In the genomic region with DNA sequence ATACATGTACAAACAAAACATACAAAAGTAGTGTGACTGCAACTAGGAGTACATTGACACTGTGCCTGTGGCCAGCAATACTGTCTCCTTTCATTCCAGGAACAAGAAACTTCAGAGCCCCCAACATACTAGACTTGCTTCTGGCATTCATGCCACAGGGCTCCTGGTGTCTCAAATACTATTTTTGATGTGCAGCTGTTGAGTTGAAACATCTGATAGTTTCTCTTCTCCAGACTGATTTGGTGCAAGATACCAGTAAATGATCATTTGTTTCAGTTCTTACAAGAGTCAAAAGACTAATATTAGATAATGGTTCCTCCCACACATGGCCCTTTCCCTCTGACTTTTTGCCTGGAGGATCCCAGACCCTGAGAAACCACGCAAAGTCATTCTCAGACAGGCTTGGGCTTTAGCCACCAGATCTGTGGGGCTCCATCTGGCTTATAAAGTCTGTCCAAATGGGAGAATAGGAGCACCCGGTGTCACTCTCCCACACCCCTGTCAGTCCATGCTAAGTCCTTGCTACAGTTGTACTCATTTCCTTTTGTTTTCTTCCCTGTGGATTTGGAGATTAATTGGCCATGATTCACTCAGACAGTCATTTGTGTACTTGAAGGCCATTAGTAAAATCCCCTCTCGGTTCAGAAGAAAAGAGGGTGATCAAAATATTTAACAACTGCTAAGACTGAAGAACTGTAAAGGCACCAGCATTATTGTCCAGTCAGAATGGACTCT, we compare ENCODE assay signal across 15 cellular contexts.
DNase-seq lines count a peak whose midpoint lies in the region; ATAC-seq and TF ChIP-seq lines count a peak whose summit lies in the region.
"Had no signal": no experiment of that assay in that cellular context is flagged by ENCODE, and none has a peak within 500 bp of the region (broad histone marks: within the 10 kb centered on the region; RNA-seq: fewer than 3 reads in every experiment).

No MANE protein-coding gene starts in this region.

- ATAC-seq in PC-3 (peak; percentile 25; the same call in 1 of the 2 replicates), psoas muscle (peak in 1 of 4 donors; percentile 28)
- ATAC-seq: stimulated activated naive CD8-positive, alpha-beta T cell treated with anti-CD3 and anti-CD28 coated beads, Interleukin-15, Interleukin-2, amounts not matched to agents 100 U/mL and 50 U/mL, for 24 hours had no signal

- no peaks in the 10 kb centered on the region for H3K79me2 ChIP-seq in PC-3 (ENCODE audit: low read length)
- H3K79me2 ChIP-seq: hepatocyte had no signal

- no TSS peak for BruUV-seq in PC-3 (replicated peaks; lab: Mats Ljungman, UMichigan)

- H3K27ac ChIP-seq in PC-3 (ENCODE audit: low read length) (peak overlapping the region; percentile 41), psoas muscle (peak overlapping the region; percentile 66), sigmoid colon (no peak overlapping the region)
- H3K27ac ChIP-seq: C4-2B, hepatocyte had no signal

- peak overlapping the region; percentile 34; the same call in 1 of the 2 replicates for H3K4me2 ChIP-seq in PC-3 (ENCODE audit: low read length)
- H3K4me2 ChIP-seq: hepatocyte had no signal

- no peak for TF ChIP-seq EP300 in sigmoid colon (IDR thresholded peaks at IDR 0.05)

- intact Hi-C loops in PC-3 (cut with micrococcal nuclease): no loop called here
- intact Hi-C loops in psoas muscle (cut with DNase I): loop anchor here in 1 of 2 donors (10.0 kb wide), 1 partner anchor 152 kb away; no protein-coding TSS in a partner anchor
- intact Hi-C loops in sigmoid colon (cut with DNase I): no loop called here

- H3K4me3 ChIP-seq in PC-3 (ENCODE audit: low read length) (no peak overlapping the region), psoas muscle (no peak overlapping the region), sigmoid colon (no peak overlapping the region)
- H3K4me3 ChIP-seq: hepatocyte had no signal

- no peaks in the 10 kb centered on the region for H3K9me2 ChIP-seq in PC-3 (replicated peaks; ENCODE audit: low read length)

- 30 to 43% (median 32%) methylated on average over 3 of the region's 3 CpGs for WGBS in psoas muscle, 3 donors
- 75 to 82% methylated on average over 3 of the region's 3 CpGs for whole genome bisulfite sequencing in sigmoid colon, 2 donors

- H3F3A ChIP-seq in PC-3 (ENCODE audit: low read length, unreplicated experiment): peaks cover 12% of the 10 kb centered on the region

- TF ChIP-seq CTCF in PC-3 (conservative IDR thresholded peaks at IDR 0.05; ENCODE audit: low read depth, low read length): no peak
- no peak for TF ChIP-seq CTCF in psoas muscle (IDR thresholded peaks at IDR 0.05)
- no peak for TF ChIP-seq CTCF in sigmoid colon (IDR thresholded peaks at IDR 0.05)

- H3K27me3 ChIP-seq in PC-3 (ENCODE audit: low read length) (no peaks in the 10 kb centered on the region), psoas muscle (ENCODE audit: insufficient read depth in 3 of 3, low read length in 2 of 3) (no peaks in the 10 kb centered on the region), sigmoid colon (no peaks in the 10 kb centered on the region)
- H3K27me3 ChIP-seq: hepatocyte had no signal

- no peak overlapping the region; the same call in 1 of the 2 replicates for H3K9ac ChIP-seq in PC-3 (ENCODE audit: low read length)

- peak; percentile 86 for DNase-seq in EH (ENCODE audit: low read depth)
- peak; percentile 50 for DNase-seq in PC-3
- peak; percentile 25 for DNase-seq in fibroblast of peridontal ligament (ENCODE audit: extremely low read depth)
- no peak for DNase-seq in psoas muscle
- no peak for DNase-seq in DMS153 treated with DMSO at 0.1 percent for 48 hours (lab: John Stamatoyannopoulos, UW; ENCODE audit: unreplicated experiment)
- no peak for DNase-seq in AG08395 (ENCODE audit: low spot score)
- no peak for DNase-seq in sigmoid colon
- no peak for DNase-seq in NCI-H1694 (lab: John Stamatoyannopoulos, UW)
- DNase-seq: activated T-cell treated with anti-CD3 and anti-CD28 coated beads, Interleukin-2, amount 50 U/mL, for 24 hours; anterior cingulate cortex; effector memory CD4-positive, alpha-beta T cell; NCI-H187 treated with DMSO at 0.1 percent for 48 hours; stimulated activated naive CD8-positive, alpha-beta T cell treated with anti-CD3 and anti-CD28 coated beads, Interleukin-15, Interleukin-2, amounts not matched to agents 100 U/mL and 50 U/mL, for 24 hours had no signal

- H3K36me3 ChIP-seq in PC-3 (ENCODE audit: low read depth, low read length): no peaks in the 10 kb centered on the region
- H3K36me3 ChIP-seq in psoas muscle (ENCODE audit: insufficient read depth in 1 of 2, low read depth in 1 of 2): no peaks in the 10 kb centered on the region
- no peaks in the 10 kb centered on the region for H3K36me3 ChIP-seq in sigmoid colon

- CTCF ChIA-PET in PC-3 (lab: Charles Lee): no interaction called here

- peaks cover 28% of the 10 kb centered on the region for H3K4me1 ChIP-seq in PC-3 (ENCODE audit: insufficient read depth, low read length)
- H3K4me1 ChIP-seq in psoas muscle: peaks cover 63% of the 10 kb centered on the region
- peaks cover 0 to 13% (median 4%) of the 10 kb centered on the region in 4 donors for H3K4me1 ChIP-seq in sigmoid colon

- TF ChIP-seq POLR2A in sigmoid colon (IDR thresholded peaks at IDR 0.05): no peak

- H3K9me3 ChIP-seq in PC-3 (ENCODE audit: low read length) (no peaks in the 10 kb centered on the region), psoas muscle (no peaks in the 10 kb centered on the region), sigmoid colon (no peaks in the 10 kb centered on the region)

- POLR2A ChIA-PET in PC-3 (lab: Charles Lee; ENCODE audit: unreplicated experiment): no interaction called here

- H2AFZ ChIP-seq in PC-3 (ENCODE audit: low read length): peak overlapping the region; percentile 51
- H2AFZ ChIP-seq: hepatocyte had no signal

- H4K20me1 ChIP-seq in PC-3 (ENCODE audit: low read length): no peaks in the 10 kb centered on the region

Comparison
In these comparisons a context has a peak if more than half of its experiments do, and no peak if none do; other contexts are left out.
1. DNase-seq: peak in EH (single experiment), PC-3 (single experiment) and fibroblast of peridontal ligament (single experiment); none in psoas muscle (0 of 2), DMS153 treated with DMSO at 0.1 percent for 48 hours (single experiment), AG08395 (single experiment), sigmoid colon (single experiment) and NCI-H1694 (single experiment).
2. H3K27ac ChIP-seq: peak in PC-3 (single experiment) and psoas muscle (single experiment); none in sigmoid colon (0 of 4).